Comparison of ENCODE assay signal across 20 cellular contexts in the genomic region with DNA sequence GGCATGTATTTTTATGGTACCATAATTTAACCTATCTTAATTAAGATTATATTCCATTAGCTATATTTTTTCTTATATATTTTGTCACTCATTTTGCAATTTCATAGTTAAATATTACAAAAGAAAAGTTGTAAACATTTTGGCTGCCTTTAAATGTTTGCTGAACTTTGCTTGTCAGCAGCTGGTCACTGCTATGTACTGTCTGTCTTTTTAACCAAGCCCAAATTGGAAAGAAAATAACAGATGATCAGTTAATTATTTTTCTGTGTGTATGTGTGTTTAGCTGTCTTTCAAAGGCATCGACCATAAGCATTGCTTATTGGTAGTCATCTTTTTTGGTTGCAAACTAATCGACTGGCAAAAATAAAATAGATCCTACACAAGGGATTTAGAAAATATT. TPM values are rescaled to one million over a fixed set of nuclear protein-coding genes. Genes with fewer than 3 reads are reported as not detected.
A peak's percentile ranks its signal among the peaks of the same experiment; 100 is the strongest.
DNase-seq lines count a peak whose midpoint lies in the region; ATAC-seq and TF ChIP-seq lines count a peak whose summit lies in the region.
"Had no signal": no experiment of that assay in that cellular context is flagged by ENCODE, and none has a peak within 500 bp of the region (broad histone marks: within the 10 kb centered on the region; RNA-seq: fewer than 3 reads in every experiment).

No MANE protein-coding gene starts in this region.

- CTCF ChIA-PET in OCI-LY7 (lab: Charles Lee; ENCODE audit: unreplicated experiment): interaction anchor here (0.8 kb wide), 1 partner anchor 130 kb away, joined by 3 read pairs; no protein-coding TSS in a partner anchor
- CTCF ChIA-PET in activated naive CD4-positive, alpha-beta T cell treated with anti-CD3 and anti-CD28 coated beads for 36 hours (lab: Charles Lee): interaction anchor here (1.0 to 1.6 kb wide), 2 partner anchors 130 to 193 kb away, joined by 3 to 8 read pairs; no protein-coding TSS in a partner anchor

- no peak overlapping the region for H3K27ac Mint-ChIP-seq in activated naive CD4-positive, alpha-beta T cell treated with anti-CD3 and anti-CD28 coated beads for 36 hours
- H3K27ac Mint-ChIP-seq: B cell; CD4-positive, alpha-beta T cell; CD8-positive, alpha-beta T cell had no signal

- no peak overlapping the region for H3K9ac ChIP-seq in smooth muscle cell (ENCODE audit: low read depth)
- H3K9ac ChIP-seq: BLaER1 treated with 17β-estradiol and CSF1 and Interleukin-3, amounts not matched to agents 10 nM and 100 nM had no signal

- H3K27me3 ChIP-seq in smooth muscle cell (ENCODE audit: low read depth): no peaks in the 10 kb centered on the region
- H3K27me3 ChIP-seq: BLaER1 treated with 17β-estradiol and CSF1 and Interleukin-3, amounts not matched to agents 10 nM and 100 nM had no signal

- H3K79me2 ChIP-seq in OCI-LY7 (ENCODE audit: insufficient read depth, low read depth, low read length) (no peaks in the 10 kb centered on the region), smooth muscle cell (ENCODE audit: low read depth) (no peaks in the 10 kb centered on the region)

- no peak for DNase-seq in OCI-LY7 (ENCODE audit: low spot score)
- no peak for DNase-seq in left lobe of liver (ENCODE audit: low spot score)
- DNase-seq in smooth muscle cell (lab: John Stamatoyannopoulos, UW; ENCODE audit: unreplicated experiment): no peak
- no peak for DNase-seq in AG20443 (ENCODE audit: low spot score)
- DNase-seq in activated naive CD4-positive, alpha-beta T cell treated with anti-CD3 and anti-CD28 coated beads for 36 hours: no peak
- DNase-seq: 8988T; ACHN; AML-193; Caco-2; Calu3; CD4-positive, alpha-beta T cell; CD8-positive, alpha-beta T cell; DMS79; DND-41; EL; GDM1 had no signal

- H2AFZ ChIP-seq in OCI-LY7 (ENCODE audit: low read length) (peak overlapping the region; percentile 39; the same call in 1 of the 2 replicates), smooth muscle cell (ENCODE audit: low read depth) (peak overlapping the region; percentile 95)

- peak; percentile 74 for ATAC-seq in left lobe of liver
- ATAC-seq: CD8-positive, alpha-beta T cell; GM12878 had no signal

- H3K9me3 Mint-ChIP-seq in activated naive CD4-positive, alpha-beta T cell treated with anti-CD3 and anti-CD28 coated beads for 36 hours: peaks cover 4% of the 10 kb centered on the region
- H3K9me3 Mint-ChIP-seq: CD4-positive, alpha-beta T cell had no signal

- no peak overlapping the region for H3K4me3 Mint-ChIP-seq in activated naive CD4-positive, alpha-beta T cell treated with anti-CD3 and anti-CD28 coated beads for 36 hours
- H3K4me3 Mint-ChIP-seq: B cell; CD4-positive, alpha-beta T cell; CD8-positive, alpha-beta T cell had no signal

- H3K36me3 ChIP-seq in OCI-LY7 (ENCODE audit: insufficient read depth, low read length) (no peaks in the 10 kb centered on the region; the same call in 1 of the 2 replicates), smooth muscle cell (ENCODE audit: low read depth) (no peaks in the 10 kb centered on the region)
- H3K36me3 ChIP-seq: BLaER1 treated with 17β-estradiol and CSF1 and Interleukin-3, amounts not matched to agents 10 nM and 100 nM had no signal

- no peaks in the 10 kb centered on the region for H3K4me1 Mint-ChIP-seq in activated naive CD4-positive, alpha-beta T cell treated with anti-CD3 and anti-CD28 coated beads for 36 hours (ENCODE audit: low read depth)
- H3K4me1 Mint-ChIP-seq: B cell had no signal

- intact Hi-C loops in OCI-LY7 (cut with micrococcal nuclease; ENCODE audit: unreplicated experiment): no loop called here
- intact Hi-C loops in activated naive CD4-positive, alpha-beta T cell treated with anti-CD3 and anti-CD28 coated beads for 36 hours (cut with micrococcal nuclease): no loop called here

- H3K27me3 Mint-ChIP-seq in activated naive CD4-positive, alpha-beta T cell treated with anti-CD3 and anti-CD28 coated beads for 36 hours (ENCODE audit: low read depth): peaks cover 10% of the 10 kb centered on the region

- no TSS peak for BruUV-seq in OCI-LY7 (replicated peaks; lab: Mats Ljungman, UMichigan)

- H3K4me1 ChIP-seq in OCI-LY7 (ENCODE audit: insufficient read depth, low read length, poor library complexity, severe bottlenecking) (no peaks in the 10 kb centered on the region), smooth muscle cell (ENCODE audit: low read depth) (peaks cover 22% of the 10 kb centered on the region)
- H3K4me1 ChIP-seq: BLaER1 treated with 17β-estradiol and CSF1 and Interleukin-3, amounts not matched to agents 10 nM and 100 nM had no signal

- H4K20me1 ChIP-seq in OCI-LY7 (ENCODE audit: insufficient read depth, low read length) (no peaks in the 10 kb centered on the region), smooth muscle cell (ENCODE audit: low read depth) (no peaks in the 10 kb centered on the region)
- H4K20me1 ChIP-seq: BLaER1 treated with 17β-estradiol and CSF1 and Interleukin-3, amounts not matched to agents 10 nM and 100 nM had no signal

- H3K9me2 ChIP-seq in OCI-LY7 (ENCODE audit: insufficient read depth, low read length): no peaks in the 10 kb centered on the region; the same call in 1 of the 2 replicates

- H3K4me2 ChIP-seq in OCI-LY7 (ENCODE audit: low read length): no peak overlapping the region
- H3K4me2 ChIP-seq in smooth muscle cell: peak overlapping the region; percentile 81
- H3K4me2 ChIP-seq: BLaER1 treated with 17β-estradiol and CSF1 and Interleukin-3, amounts not matched to agents 10 nM and 100 nM had no signal

- TF ChIP-seq CTCF in OCI-LY7 (conservative IDR thresholded peaks at IDR 0.05; ENCODE audit: low read length) (no peak), smooth muscle cell (IDR thresholded peaks at IDR 0.05; ENCODE audit: borderline replicate concordance, insufficient read depth, poor library complexity, severe bottlenecking) (no peak)

- peaks cover 6% of the 10 kb centered on the region for H3F3A ChIP-seq in smooth muscle cell (ENCODE audit: low read depth)

- H3K9me3 ChIP-seq in OCI-LY7 (ENCODE audit: low read length) (peaks cover 4% of the 10 kb centered on the region; the same call in 1 of the 2 replicates), smooth muscle cell (replicated peaks; ENCODE audit: low read depth) (peaks cover 3% of the 10 kb centered on the region)

- POLR2A ChIA-PET in OCI-LY7 (lab: Charles Lee): interaction anchor here (0.7 to 1.3 kb wide), 4 partner anchors 10 to 704 kb away, joined by 3 to 4 read pairs (median 3); no protein-coding TSS in a partner anchor

- H3K27ac ChIP-seq in OCI-LY7 (ENCODE audit: low read depth, low read length, poor library complexity, severe bottlenecking) (no peak overlapping the region), smooth muscle cell (ENCODE audit: low read depth) (peak overlapping the region; percentile 54)
- H3K27ac ChIP-seq: BLaER1 treated with 17β-estradiol and CSF1 and Interleukin-3, amounts not matched to agents 10 nM and 100 nM; C4-2B had no signal

- WGBS in smooth muscle cell (ENCODE audit: low lambda C conversion rate): 83% methylated on average over 2 of the region's 2 CpGs

- no peak overlapping the region for H3K4me3 ChIP-seq in OCI-LY7 (ENCODE audit: low read depth, low read length, poor library complexity, severe bottlenecking)
- H3K4me3 ChIP-seq in smooth muscle cell: no peak overlapping the region
- H3K4me3 ChIP-seq: BLaER1 treated with 17β-estradiol and CSF1 and Interleukin-3, amounts not matched to agents 10 nM and 100 nM; GM12878 had no signal

- H3K36me3 Mint-ChIP-seq in activated naive CD4-positive, alpha-beta T cell treated with anti-CD3 and anti-CD28 coated beads for 36 hours (ENCODE audit: low read depth): no peaks in the 10 kb centered on the region
- H3K36me3 Mint-ChIP-seq: CD8-positive, alpha-beta T cell had no signal

RNA-seq across cellular contexts. Expression of a gene that starts 54.4 kb away (rescaled TPM):
- 56.4 and 60.9 TPM in 2 replicates for total RNA-seq in OCI-LY7 (2014; rRNA removed; shearing (Covaris generic))
- total RNA-seq in OCI-LY7 (2022) (39.9 and 57.4 TPM in 2 replicates), left lobe of liver (15.3 TPM), smooth muscle cell (26.6 and 34.0 TPM in 2 replicates)
- polyA plus RNA-seq in smooth muscle cell: 19.2 and 23.1 TPM in 2 replicates
- under 1 TPM; 0.57 to 0.79 TPM for total RNA-seq in activated naive CD4-positive, alpha-beta T cell treated with anti-CD3 and anti-CD28 coated beads for 36 hours
- total RNA-seq: B cell; CD8-positive, alpha-beta T cell had no signal
